ENCODE assay signal across 9 cellular contexts in genomic region chrX:153646620-153647373, GRCh38. TPM values are rescaled to one million over a fixed set of nuclear protein-coding genes. Genes with fewer than 3 reads are reported as not detected.
DNase-seq lines count a peak whose midpoint lies in the region; ATAC-seq and TF ChIP-seq lines count a peak whose summit lies in the region.
"Had no signal": no experiment of that assay in that cellular context is flagged by ENCODE, and none has a peak within 500 bp of the region (broad histone marks: within the 10 kb centered on the region; RNA-seq: fewer than 3 reads in every experiment).

Gene DUSP9, plus strand, starts transcription at chrX:153647203. Its CDS starts 751 bp downstream, at chrX:153647954.

- no peaks in the 10 kb centered on the region for H3K9me2 ChIP-seq in GM23338 (ENCODE audit: insufficient read depth)

- H3K4me3 Mint-ChIP-seq in GM23338: peak within 1 kb of the TSS; percentile 30; the same call in 2 of the 3 replicates

- no peak within 1 kb of the TSS for H3K27ac ChIP-seq in GM23338 (ENCODE audit: low read depth)
- H3K27ac ChIP-seq in left lung: no peak within 1 kb of the TSS
- H3K27ac ChIP-seq: SJSA1 had no signal

- no peaks in the 10 kb centered on the region for H3K79me2 ChIP-seq in GM23338 (replicated peaks; ENCODE audit: insufficient read depth)

- DNase-seq in AG08395 (ENCODE audit: low spot score) (peak; percentile 30), GM23338 (ENCODE audit: low spot score) (peak; percentile 66), adipocyte (ENCODE audit: low read depth) (peak; percentile 37), left lung (peak; percentile 31 to 55), COLO829 (ENCODE audit: low spot score) (no peak)
- DNase-seq in effector CD4-positive, alpha-beta T cell: no peak

- H3K4me1 ChIP-seq in GM23338 (ENCODE audit: insufficient read depth) (no peaks in the 10 kb centered on the region; the same call in 1 of the 2 replicates), adipocyte (ENCODE audit: control insufficient read depth, insufficient read depth, low read length) (peaks cover 3% of the 10 kb centered on the region), left lung (peaks cover 0 to 5% of the 10 kb centered on the region in 2 donors)
- H3K4me1 ChIP-seq: SJSA1 had no signal

- H4K20me1 ChIP-seq in GM23338 (replicated peaks; ENCODE audit: insufficient read depth): no peaks in the 10 kb centered on the region

- no peak within 1 kb of the TSS for H2AFZ ChIP-seq in GM23338

- no peaks in the 10 kb centered on the region; the same call in 2 of the 3 replicates for H3K9me3 Mint-ChIP-seq in GM23338

- no peaks in the 10 kb centered on the region for H3K9me3 ChIP-seq in adipocyte (ENCODE audit: control insufficient read depth, low read length)
- H3K9me3 ChIP-seq in left lung: no peaks in the 10 kb centered on the region
- H3K9me3 ChIP-seq: SJSA1 had no signal

- intact Hi-C loops in left lung (cut with DNase I): no loop called here

- H3K9ac ChIP-seq in adipocyte (ENCODE audit: low read length): no peak within 1 kb of the TSS

- peaks cover 72% of the 10 kb centered on the region for H3K27me3 ChIP-seq in GM23338 (ENCODE audit: insufficient read depth)
- H3K27me3 ChIP-seq in adipocyte (replicated peaks; ENCODE audit: control insufficient read depth, insufficient read depth, low read length): peaks cover 48% of the 10 kb centered on the region
- H3K27me3 ChIP-seq in left lung: peaks cover 58 to 83% of the 10 kb centered on the region in 2 donors

- H3K36me3 Mint-ChIP-seq in GM23338 (ENCODE audit: low read depth): no peaks in the 10 kb centered on the region

- H3K27me3 Mint-ChIP-seq in GM23338 (ENCODE audit: insufficient read depth, low read depth, poor library complexity): peaks cover 64% of the 10 kb centered on the region

- H3K36me3 ChIP-seq in GM23338 (ENCODE audit: insufficient read depth) (no peaks in the 10 kb centered on the region), adipocyte (ENCODE audit: control insufficient read depth, insufficient read depth, low read length, severe bottlenecking) (no peaks in the 10 kb centered on the region), left lung (no peaks in the 10 kb centered on the region)
- H3K36me3 ChIP-seq: SJSA1 had no signal

- H3K4me1 Mint-ChIP-seq in GM23338: peaks cover 7% of the 10 kb centered on the region; the same call in 2 of the 3 replicates

- H3K4me3 ChIP-seq in GM23338 (peak within 1 kb of the TSS; percentile 44; the same call in 1 of the 2 replicates), adipocyte (ENCODE audit: low read length) (no peak within 1 kb of the TSS), left lung (no peak within 1 kb of the TSS)
- H3K4me3 ChIP-seq: SJSA1 had no signal

- H3K4me2 ChIP-seq in GM23338: peak within 1 kb of the TSS; percentile 57

- no peaks in the 10 kb centered on the region for H3F3A ChIP-seq in GM23338 (replicated peaks; ENCODE audit: low read depth)

- no peak within 1 kb of the TSS for H3K27ac Mint-ChIP-seq in GM23338

- ATAC-seq in GM23338 (peak; percentile 50), left lung (peak; percentile 55), HG02759 (IDR thresholded peaks at IDR 0.05; ENCODE audit: unreplicated experiment) (no peak), HG02571 (IDR thresholded peaks at IDR 0.05; ENCODE audit: unreplicated experiment) (no peak)

- no peak for TF ChIP-seq CTCF in GM23338 (conservative IDR thresholded peaks at IDR 0.05; ENCODE audit: low read depth in 2 of 2)
- TF ChIP-seq CTCF in left lung (IDR thresholded peaks at IDR 0.05): no peak

TF ChIP-seq in GM23338, 12 proteins besides CTCF, POLR2A, EP300 and RAD21:
- TF ChIP-seq REST (IDR thresholded peaks at IDR 0.05; ENCODE audit: unreplicated experiment) (no peak), ZNF114 (CRISPR knock-in tag; IDR thresholded peaks at IDR 0.05) (no peak), ETS1 (IDR thresholded peaks at IDR 0.05) (no peak), EZH2 (IDR thresholded peaks at IDR 0.05; ENCODE audit: low read depth, unreplicated experiment) (no peak), JUNB (IDR thresholded peaks at IDR 0.05; ENCODE audit: unreplicated experiment) (no peak), POLR2AphosphoS5 (IDR thresholded peaks at IDR 0.05; ENCODE audit: low read depth) (no peak)

RNA-seq across cellular contexts. Expression of gene DUSP9, which starts in this region (rescaled TPM):
- total RNA-seq in GM23338 (2014; rRNA removed; shearing (Covaris generic)): 3.4 and 3.9 TPM in 2 replicates
- polyA plus RNA-seq in GM23338 (2016; fragmentation: Nextera tagmentation; extraction: Ambion mirVana): 0.54 and 0.71 TPM in 2 replicates
- total RNA-seq in left lung: under 1 TPM in 1 of 2 donors, not detected in 1; 0.16 TPM

Comparison
In these comparisons a context has a peak if more than half of its experiments do, and no peak if none do; other contexts are left out.
1. Peak in DNase-seq and ATAC-seq in left lung; RNA of the gene not detected or under 1 TPM.
2. DNase-seq: peak in AG08395 (single experiment), GM23338 (single experiment) and adipocyte (single experiment); none in effector CD4-positive, alpha-beta T cell (single experiment) and COLO829 (single experiment).